Comparison of ENCODE assay signal across 1 cellular context in genomic region chr7:156639426-156640256, GRCh38.
TF ChIP-seq lines count a peak whose summit lies in the region.

No MANE protein-coding gene starts in this region.

TF ChIP-seq in K562, 482 proteins besides CTCF, POLR2A, EP300 and RAD21 (continued from another document):
- no peak for TF ChIP-seq RREB1 (CRISPR knock-in tag; IDR thresholded peaks at IDR 0.05)
- peak; percentile 92; the same call in 1 of the 2 replicates for TF ChIP-seq CREB3L1 (IDR thresholded peaks at IDR 0.05; ENCODE audit: borderline replicate concordance, low read depth)
- no peak for TF ChIP-seq HMG20B (CRISPR knock-in tag; IDR thresholded peaks at IDR 0.05)
- 0 out of 4 replicates have a peak, but pooled peaks of 1 of the 2 experiments have one; percentile 36 for TF ChIP-seq MLX (CRISPR knock-in tag; conservative IDR thresholded peaks at IDR 0.05)
- peak; percentile 75; the same call in 1 of the 2 replicates for TF ChIP-seq NBN (IDR thresholded peaks at IDR 0.05; ENCODE audit: low read depth)
- 0 out of 2 replicates have a peak, but pooled peaks have one; percentile 59 for TF ChIP-seq PRMT5 (CRISPR knock-in tag; IDR thresholded peaks at IDR 0.05)
- TF ChIP-seq, protein P1, sequence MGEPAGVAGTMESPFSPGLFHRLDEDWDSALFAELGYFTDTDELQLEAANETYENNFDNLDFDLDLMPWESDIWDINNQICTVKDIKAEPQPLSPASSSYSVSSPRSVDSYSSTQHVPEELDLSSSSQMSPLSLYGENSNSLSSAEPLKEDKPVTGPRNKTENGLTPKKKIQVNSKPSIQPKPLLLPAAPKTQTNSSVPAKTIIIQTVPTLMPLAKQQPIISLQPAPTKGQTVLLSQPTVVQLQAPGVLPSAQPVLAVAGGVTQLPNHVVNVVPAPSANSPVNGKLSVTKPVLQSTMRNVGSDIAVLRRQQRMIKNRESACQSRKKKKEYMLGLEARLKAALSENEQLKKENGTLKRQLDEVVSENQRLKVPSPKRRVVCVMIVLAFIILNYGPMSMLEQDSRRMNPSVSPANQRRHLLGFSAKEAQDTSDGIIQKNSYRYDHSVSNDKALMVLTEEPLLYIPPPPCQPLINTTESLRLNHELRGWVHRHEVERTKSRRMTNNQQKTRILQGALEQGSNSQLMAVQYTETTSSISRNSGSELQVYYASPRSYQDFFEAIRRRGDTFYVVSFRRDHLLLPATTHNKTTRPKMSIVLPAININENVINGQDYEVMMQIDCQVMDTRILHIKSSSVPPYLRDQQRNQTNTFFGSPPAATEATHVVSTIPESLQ (CRISPR knock-in tag; IDR thresholded peaks at IDR 0.05) = no peak
- TF ChIP-seq STAT5A (IDR thresholded peaks at IDR 0.05; ENCODE audit: borderline replicate concordance, low read length) = no peak
- TF ChIP-seq, protein P2, sequence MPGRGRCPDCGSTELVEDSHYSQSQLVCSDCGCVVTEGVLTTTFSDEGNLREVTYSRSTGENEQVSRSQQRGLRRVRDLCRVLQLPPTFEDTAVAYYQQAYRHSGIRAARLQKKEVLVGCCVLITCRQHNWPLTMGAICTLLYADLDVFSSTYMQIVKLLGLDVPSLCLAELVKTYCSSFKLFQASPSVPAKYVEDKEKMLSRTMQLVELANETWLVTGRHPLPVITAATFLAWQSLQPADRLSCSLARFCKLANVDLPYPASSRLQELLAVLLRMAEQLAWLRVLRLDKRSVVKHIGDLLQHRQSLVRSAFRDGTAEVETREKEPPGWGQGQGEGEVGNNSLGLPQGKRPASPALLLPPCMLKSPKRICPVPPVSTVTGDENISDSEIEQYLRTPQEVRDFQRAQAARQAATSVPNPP (IDR thresholded peaks at IDR 0.05; ENCODE audit: borderline replicate concordance, insufficient read depth, insufficient read length) = no peak
- TF ChIP-seq ZNF121 (CRISPR knock-in tag; conservative IDR thresholded peaks at IDR 0.05) = no peak
- TF ChIP-seq FOXM1 (IDR thresholded peaks at IDR 0.05; ENCODE audit: low read depth) = no peak
- TF ChIP-seq FOXM1 (CRISPR knock-in tag; IDR thresholded peaks at IDR 0.05; ENCODE audit: low read depth) = no peak
- TF ChIP-seq, protein P3, sequence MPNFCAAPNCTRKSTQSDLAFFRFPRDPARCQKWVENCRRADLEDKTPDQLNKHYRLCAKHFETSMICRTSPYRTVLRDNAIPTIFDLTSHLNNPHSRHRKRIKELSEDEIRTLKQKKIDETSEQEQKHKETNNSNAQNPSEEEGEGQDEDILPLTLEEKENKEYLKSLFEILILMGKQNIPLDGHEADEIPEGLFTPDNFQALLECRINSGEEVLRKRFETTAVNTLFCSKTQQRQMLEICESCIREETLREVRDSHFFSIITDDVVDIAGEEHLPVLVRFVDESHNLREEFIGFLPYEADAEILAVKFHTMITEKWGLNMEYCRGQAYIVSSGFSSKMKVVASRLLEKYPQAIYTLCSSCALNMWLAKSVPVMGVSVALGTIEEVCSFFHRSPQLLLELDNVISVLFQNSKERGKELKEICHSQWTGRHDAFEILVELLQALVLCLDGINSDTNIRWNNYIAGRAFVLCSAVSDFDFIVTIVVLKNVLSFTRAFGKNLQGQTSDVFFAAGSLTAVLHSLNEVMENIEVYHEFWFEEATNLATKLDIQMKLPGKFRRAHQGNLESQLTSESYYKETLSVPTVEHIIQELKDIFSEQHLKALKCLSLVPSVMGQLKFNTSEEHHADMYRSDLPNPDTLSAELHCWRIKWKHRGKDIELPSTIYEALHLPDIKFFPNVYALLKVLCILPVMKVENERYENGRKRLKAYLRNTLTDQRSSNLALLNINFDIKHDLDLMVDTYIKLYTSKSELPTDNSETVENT (CRISPR knock-in tag; IDR thresholded peaks at IDR 0.05) = peak; percentile 37; the same call in 1 of the 2 replicates
- no peak for TF ChIP-seq ILF3 (IDR thresholded peaks at IDR 0.05; ENCODE audit: borderline replicate concordance)
- TF ChIP-seq HMGN3 (IDR thresholded peaks at IDR 0.05; ENCODE audit: borderline replicate concordance, extremely low read depth, insufficient read length, low read depth, low read length) = peak; percentile 44
- no peak for TF ChIP-seq NR2F6 (CRISPR knock-in tag; IDR thresholded peaks at IDR 0.05)
- TF ChIP-seq, protein P4, sequence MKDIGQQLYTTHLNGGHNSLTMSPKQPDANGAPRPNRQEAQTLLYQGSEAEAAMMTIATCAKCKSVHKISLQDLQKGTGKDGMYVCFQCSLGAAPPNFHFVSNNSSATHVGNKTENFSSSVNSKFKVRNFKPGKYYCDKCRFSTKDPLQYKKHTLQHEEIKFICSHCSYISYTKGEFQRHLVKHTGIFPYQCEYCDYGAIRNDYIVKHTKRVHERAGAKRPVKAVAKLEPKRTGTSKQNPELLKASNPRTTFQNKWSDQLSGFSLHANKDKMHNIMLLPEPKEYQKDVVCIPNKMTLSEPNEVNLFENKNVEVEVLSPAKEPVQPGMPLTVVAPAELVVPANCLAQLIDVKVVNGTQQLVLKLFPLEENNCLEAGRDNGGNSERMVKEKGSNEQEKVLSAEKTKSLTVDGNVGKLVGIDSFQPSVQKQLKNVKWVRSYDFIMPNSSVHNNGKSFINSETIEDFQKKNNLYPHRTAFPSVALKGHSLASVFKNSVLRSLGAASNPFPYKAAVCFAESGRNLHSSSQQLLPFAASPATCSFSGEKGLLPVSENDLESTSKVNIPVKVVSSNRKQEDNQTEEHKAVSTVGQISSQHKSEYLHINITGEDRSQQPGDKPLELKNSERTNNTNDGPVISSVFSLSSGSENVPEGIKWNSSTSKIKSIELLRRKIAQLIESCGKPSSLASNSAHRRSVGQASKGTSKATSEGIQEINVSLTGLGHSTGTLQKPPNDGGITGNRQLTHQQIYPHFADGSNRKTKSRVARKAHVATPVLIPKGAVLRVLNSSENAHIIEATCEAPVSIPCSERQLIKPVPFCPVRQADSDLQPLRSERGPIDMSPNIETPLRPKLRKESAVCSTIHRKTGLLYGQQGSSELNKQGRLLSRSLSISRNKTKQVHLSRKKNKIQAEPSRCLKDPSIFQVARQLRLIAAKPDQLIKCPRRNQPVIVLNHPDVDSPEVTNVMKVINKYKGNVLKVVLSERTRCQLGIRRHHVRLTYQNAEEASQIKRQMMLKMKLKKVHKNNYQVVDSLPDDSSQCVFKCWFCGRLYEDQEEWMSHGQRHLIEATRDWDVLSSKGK (CRISPR knock-in tag; IDR thresholded peaks at IDR 0.05) = no peak
- TF ChIP-seq, protein P5, sequence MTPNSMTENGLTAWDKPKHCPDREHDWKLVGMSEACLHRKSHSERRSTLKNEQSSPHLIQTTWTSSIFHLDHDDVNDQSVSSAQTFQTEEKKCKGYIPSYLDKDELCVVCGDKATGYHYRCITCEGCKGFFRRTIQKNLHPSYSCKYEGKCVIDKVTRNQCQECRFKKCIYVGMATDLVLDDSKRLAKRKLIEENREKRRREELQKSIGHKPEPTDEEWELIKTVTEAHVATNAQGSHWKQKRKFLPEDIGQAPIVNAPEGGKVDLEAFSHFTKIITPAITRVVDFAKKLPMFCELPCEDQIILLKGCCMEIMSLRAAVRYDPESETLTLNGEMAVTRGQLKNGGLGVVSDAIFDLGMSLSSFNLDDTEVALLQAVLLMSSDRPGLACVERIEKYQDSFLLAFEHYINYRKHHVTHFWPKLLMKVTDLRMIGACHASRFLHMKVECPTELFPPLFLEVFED (CRISPR knock-in tag; conservative IDR thresholded peaks at IDR 0.05) = no peak; the same call in 1 of the 2 replicates
- TF ChIP-seq NFIC (IDR thresholded peaks at IDR 0.05) = peak; percentile 71
- no peak for TF ChIP-seq EGR1 (conservative IDR thresholded peaks at IDR 0.05)
- TF ChIP-seq ETV5 (CRISPR knock-in tag; IDR thresholded peaks at IDR 0.05; ENCODE audit: low read depth) = peak; percentile 87
- TF ChIP-seq CEBPB (tag; IDR thresholded peaks at IDR 0.05) = no peak
- TF ChIP-seq, protein P6, sequence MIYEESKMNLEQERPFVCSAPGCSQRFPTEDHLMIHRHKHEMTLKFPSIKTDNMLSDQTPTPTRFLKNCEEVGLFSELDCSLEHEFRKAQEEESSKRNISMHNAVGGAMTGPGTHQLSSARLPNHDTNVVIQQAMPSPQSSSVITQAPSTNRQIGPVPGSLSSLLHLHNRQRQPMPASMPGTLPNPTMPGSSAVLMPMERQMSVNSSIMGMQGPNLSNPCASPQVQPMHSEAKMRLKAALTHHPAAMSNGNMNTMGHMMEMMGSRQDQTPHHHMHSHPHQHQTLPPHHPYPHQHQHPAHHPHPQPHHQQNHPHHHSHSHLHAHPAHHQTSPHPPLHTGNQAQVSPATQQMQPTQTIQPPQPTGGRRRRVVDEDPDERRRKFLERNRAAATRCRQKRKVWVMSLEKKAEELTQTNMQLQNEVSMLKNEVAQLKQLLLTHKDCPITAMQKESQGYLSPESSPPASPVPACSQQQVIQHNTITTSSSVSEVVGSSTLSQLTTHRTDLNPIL (CRISPR knock-in tag; IDR thresholded peaks at IDR 0.05) = no peak
- TF ChIP-seq KLF6 (CRISPR knock-in tag; IDR thresholded peaks at IDR 0.05; ENCODE audit: borderline replicate concordance) = no peak
- TF ChIP-seq, protein P7, sequence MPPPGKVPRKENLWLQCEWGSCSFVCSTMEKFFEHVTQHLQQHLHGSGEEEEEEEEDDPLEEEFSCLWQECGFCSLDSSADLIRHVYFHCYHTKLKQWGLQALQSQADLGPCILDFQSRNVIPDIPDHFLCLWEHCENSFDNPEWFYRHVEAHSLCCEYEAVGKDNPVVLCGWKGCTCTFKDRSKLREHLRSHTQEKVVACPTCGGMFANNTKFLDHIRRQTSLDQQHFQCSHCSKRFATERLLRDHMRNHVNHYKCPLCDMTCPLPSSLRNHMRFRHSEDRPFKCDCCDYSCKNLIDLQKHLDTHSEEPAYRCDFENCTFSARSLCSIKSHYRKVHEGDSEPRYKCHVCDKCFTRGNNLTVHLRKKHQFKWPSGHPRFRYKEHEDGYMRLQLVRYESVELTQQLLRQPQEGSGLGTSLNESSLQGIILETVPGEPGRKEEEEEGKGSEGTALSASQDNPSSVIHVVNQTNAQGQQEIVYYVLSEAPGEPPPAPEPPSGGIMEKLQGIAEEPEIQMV (tag; conservative IDR thresholded peaks at IDR 0.05; ENCODE audit: low read depth) = no peak
- no peak for TF ChIP-seq CAMTA2 (CRISPR knock-in tag; conservative IDR thresholded peaks at IDR 0.05)
- TF ChIP-seq NR4A1 (CRISPR knock-in tag; IDR thresholded peaks at IDR 0.05) = no peak
- TF ChIP-seq NR4A1 (tag; IDR thresholded peaks at IDR 0.05) = no peak; the same call in 1 of the 2 replicates
- no peak for TF ChIP-seq ZNF586 (CRISPR knock-in tag; conservative IDR thresholded peaks at IDR 0.05)
TF ChIP-seq in K562: peak in this region for 106.
